In genomic region chr18:32213693-32214092, GRCh38 we compare ENCODE assay signal across 1 cellular context.
A peak's percentile ranks its signal among the peaks of the same experiment; 100 is the strongest.
TF ChIP-seq lines count a peak whose summit lies in the region.

No MANE protein-coding gene starts in this region.

TF ChIP-seq in liver, 16 proteins besides CTCF, POLR2A, EP300 and RAD21 (continued from another document):
- TF ChIP-seq MAX (IDR thresholded peaks at IDR 0.05): peak; percentile 59
